ENCODE assay signal across 39 cellular contexts in genomic region chr17:61584266-61584665, GRCh38. TPM values are rescaled to one million over a fixed set of nuclear protein-coding genes. Genes with fewer than 3 reads are reported as not detected.
"Had no signal": no experiment of that assay in that cellular context is flagged by ENCODE, and none has a peak within 500 bp of the region (broad histone marks: within the 10 kb centered on the region; RNA-seq: fewer than 3 reads in every experiment).

No MANE protein-coding gene starts in this region.

- H3K36me3 ChIP-seq: adrenal gland, brain microvascular endothelial cell, breast epithelium had no signal

- H3K27ac ChIP-seq: adrenal gland, body of pancreas, brain microvascular endothelial cell, breast epithelium, VCaP had no signal

- H3K9me3 Mint-ChIP-seq: activated B cell treated with CpG ODN at 0.5 μM for 24 hours; activated CD4-positive, alpha-beta memory T cell treated with anti-CD3 and anti-CD28 coated beads for 36 hours; activated CD4-positive, alpha-beta T cell treated with anti-CD3 and anti-CD28 coated beads, Interleukin-2, amount 10 ng/mL, durations not matched to agents 24 days and 14 days; activated CD8-positive, alpha-beta T cell treated with anti-CD3 and anti-CD28 coated beads for 36 hours; activated naive CD4-positive, alpha-beta T cell treated with anti-CD3 and anti-CD28 coated beads for 36 hours; activated naive CD4-positive, alpha-beta T cell treated with anti-CD3 and anti-CD28 coated beads, Interleukin-2, amount 50 U/mL, for 72 hours; activated naive CD8-positive, alpha-beta T cell treated with anti-CD3 and anti-CD28 coated beads for 36 hours; activated T-cell treated with anti-CD3 and anti-CD28 coated beads, Interleukin-2, amount 50 U/mL, for 4 hours; activated T-cell treated with anti-CD3 and anti-CD28 coated beads, Interleukin-2, amount 50 U/mL, for 72 hours; activated T-helper 1 cell treated with anti-CD3 and anti-CD28 coated beads, Interleukin-12 subunit alpha, Interleukin-12 subunit beta, Interleukin-2, Interleukin-4 antibody, amounts not matched to agents 30 ng/mL and 10 ng/mL and 1 ng/mL, durations not matched to agents 14 hours and 24 hours and 36 hours; activated T-helper 17 cell treated with anti-CD3 and anti-CD28 coated beads, Interleukin-2, amount 50 U/mL, for 72 hours; T-helper 1 cell treated with Interleukin-12 subunit alpha and Interleukin-12 subunit beta and Interleukin-4 antibody, amounts not matched to agents 30 μg/mL and 1 μg/mL, for 36 hours; T-helper 2 cell treated with Interferon-gamma antibody and Interleukin-4, amounts not matched to agents 5 μg/mL and 100 μg/mL, for 36 hours had no signal

- DNase-seq: activated B cell treated with CpG ODN at 0.5 μM for 24 hours; activated CD4-positive, alpha-beta memory T cell treated with anti-CD3 and anti-CD28 coated beads for 36 hours; activated CD4-positive, alpha-beta T cell treated with anti-CD3 and anti-CD28 coated beads for 4 hours; activated CD4-positive, alpha-beta T cell treated with anti-CD3 and anti-CD28 coated beads, Interleukin-2, amount 10 ng/mL, durations not matched to agents 24 days and 14 days; activated CD4-positive, alpha-beta T cell treated with anti-CD3 and anti-CD28 coated beads, Interleukin-2, amount 50 U/mL, for 1 hour; activated CD4-positive, alpha-beta T cell treated with anti-CD3 and anti-CD28 coated beads, Interleukin-2, amount 50 U/mL, for 4 hours; activated CD4-positive, CD25-positive, alpha-beta regulatory T cell treated with anti-CD3 and anti-CD28 coated beads, Interleukin-2, amount 50 U/mL, for 72 hours; activated CD8-positive, alpha-beta memory T cell treated with anti-CD3 and anti-CD28 coated beads, Interleukin-2, amount 50 U/mL, for 4 hours; activated CD8-positive, alpha-beta T cell treated with anti-CD3 and anti-CD28 coated beads for 36 hours; activated effector memory CD4-positive, alpha-beta T cell treated with anti-CD3 and anti-CD28 coated beads, Interleukin-2, amount 50 U/mL, for 16 hours; activated gamma-delta T cell treated with Interleukin-2 at 50 U/mL for 16 hours; activated naive CD4-positive, alpha-beta T cell; activated naive CD4-positive, alpha-beta T cell treated with anti-CD3 and anti-CD28 coated beads for 36 hours; activated naive CD4-positive, alpha-beta T cell treated with anti-CD3 and anti-CD28 coated beads, Interleukin-2, amount 50 U/mL, for 16 hours; activated naive CD8-positive, alpha-beta T cell treated with anti-CD3 and anti-CD28 coated beads for 36 hours; activated T-cell treated with anti-CD3 and anti-CD28 coated beads for 4 hours; activated T-cell treated with anti-CD3 and anti-CD28 coated beads, Interleukin-2, amount 50 U/mL, for 1 hour; activated T-cell treated with anti-CD3 and anti-CD28 coated beads, Interleukin-2, amount 50 U/mL, for 4 hours; activated T-cell treated with anti-CD3 and anti-CD28 coated beads, Interleukin-2, amount 50 U/mL, for 72 hours; adrenal gland; amniotic stem cell; aorta; body of pancreas; brain microvascular endothelial cell; central memory CD4-positive, alpha-beta T cell; T-helper 1 cell; T-helper 2 cell; T-helper 9 cell had no signal

- H3K9me3 ChIP-seq: adrenal gland, body of pancreas, breast epithelium had no signal

- H3K4me1 ChIP-seq: adrenal gland, breast epithelium had no signal

- H3K27ac Mint-ChIP-seq: activated B cell treated with CpG ODN at 0.5 μM for 24 hours; activated CD4-positive, alpha-beta memory T cell treated with anti-CD3 and anti-CD28 coated beads for 36 hours; activated CD4-positive, alpha-beta T cell treated with anti-CD3 and anti-CD28 coated beads, Interleukin-2, amount 10 ng/mL, durations not matched to agents 24 days and 14 days; activated CD8-positive, alpha-beta T cell treated with anti-CD3 and anti-CD28 coated beads for 36 hours; activated naive CD4-positive, alpha-beta T cell treated with anti-CD3 and anti-CD28 coated beads for 36 hours; activated naive CD4-positive, alpha-beta T cell treated with anti-CD3 and anti-CD28 coated beads, Interleukin-2, amount 50 U/mL, for 72 hours; activated naive CD8-positive, alpha-beta T cell treated with anti-CD3 and anti-CD28 coated beads for 36 hours; activated T-cell treated with anti-CD3 and anti-CD28 coated beads, Interleukin-2, amount 50 U/mL, for 72 hours; activated T-helper 1 cell treated with anti-CD3 and anti-CD28 coated beads, Interleukin-12 subunit alpha, Interleukin-12 subunit beta, Interleukin-2, Interleukin-4 antibody, amounts not matched to agents 30 ng/mL and 10 ng/mL and 1 ng/mL, durations not matched to agents 14 hours and 24 hours and 36 hours; activated T-helper 17 cell treated with anti-CD3 and anti-CD28 coated beads, Interleukin-2, amount 50 U/mL, for 72 hours; T-helper 1 cell treated with Interleukin-12 subunit alpha and Interleukin-12 subunit beta and Interleukin-4 antibody, amounts not matched to agents 30 μg/mL and 1 μg/mL, for 36 hours; T-helper 2 cell treated with Interferon-gamma antibody and Interleukin-4, amounts not matched to agents 5 μg/mL and 100 μg/mL, for 36 hours had no signal

- H3K4me3 ChIP-seq: adrenal gland, body of pancreas, breast epithelium had no signal

- H3K4me3 Mint-ChIP-seq: activated B cell treated with CpG ODN at 0.5 μM for 24 hours; activated CD4-positive, alpha-beta memory T cell treated with anti-CD3 and anti-CD28 coated beads for 36 hours; activated CD4-positive, alpha-beta T cell treated with anti-CD3 and anti-CD28 coated beads, Interleukin-2, amount 10 ng/mL, durations not matched to agents 24 days and 14 days; activated CD8-positive, alpha-beta T cell treated with anti-CD3 and anti-CD28 coated beads for 36 hours; activated naive CD4-positive, alpha-beta T cell treated with anti-CD3 and anti-CD28 coated beads for 36 hours; activated naive CD8-positive, alpha-beta T cell treated with anti-CD3 and anti-CD28 coated beads for 36 hours; activated T-cell treated with anti-CD3 and anti-CD28 coated beads, Interleukin-2, amount 50 U/mL, for 4 hours; activated T-cell treated with anti-CD3 and anti-CD28 coated beads, Interleukin-2, amount 50 U/mL, for 72 hours; activated T-helper 1 cell treated with anti-CD3 and anti-CD28 coated beads, Interleukin-12 subunit alpha, Interleukin-12 subunit beta, Interleukin-2, Interleukin-4 antibody, amounts not matched to agents 30 ng/mL and 10 ng/mL and 1 ng/mL, durations not matched to agents 14 hours and 24 hours and 36 hours; activated T-helper 17 cell treated with anti-CD3 and anti-CD28 coated beads, Interleukin-2, amount 50 U/mL, for 72 hours; T-helper 1 cell treated with Interleukin-12 subunit alpha and Interleukin-12 subunit beta and Interleukin-4 antibody, amounts not matched to agents 30 μg/mL and 1 μg/mL, for 36 hours; T-helper 2 cell treated with Interferon-gamma antibody and Interleukin-4, amounts not matched to agents 5 μg/mL and 100 μg/mL, for 36 hours had no signal

- ATAC-seq: activated CD8-positive, alpha-beta T cell treated with anti-CD3 and anti-CD28 coated beads for 36 hours; activated naive CD4-positive, alpha-beta T cell treated with anti-CD3 and anti-CD28 coated beads, Interleukin-2, amount 50 U/mL, for 72 hours; activated T-cell treated with anti-CD3 and anti-CD28 coated beads, Interleukin-2, amount 50 U/mL, for 4 hours; activated T-cell treated with anti-CD3 and anti-CD28 coated beads, Interleukin-2, amount 50 U/mL, for 72 hours; activated T-helper 17 cell treated with anti-CD3 and anti-CD28 coated beads, Interleukin-2, amount 50 U/mL, for 72 hours; body of pancreas had no signal

- H3K27me3 ChIP-seq: body of pancreas, brain microvascular endothelial cell, breast epithelium had no signal

- H3K4me1 Mint-ChIP-seq: activated CD4-positive, alpha-beta T cell treated with anti-CD3 and anti-CD28 coated beads, Interleukin-2, amount 10 ng/mL, durations not matched to agents 24 days and 14 days; activated naive CD8-positive, alpha-beta T cell treated with anti-CD3 and anti-CD28 coated beads for 36 hours; activated T-helper 17 cell treated with anti-CD3 and anti-CD28 coated beads, Interleukin-2, amount 50 U/mL, for 72 hours had no signal

RNA-seq across cellular contexts. Expression of gene NACA2, which starts 6.8 kb away (rescaled TPM):
- total RNA-seq: activated B cell treated with CpG ODN at 0.5 μM for 24 hours; activated CD4-positive, alpha-beta memory T cell treated with anti-CD3 and anti-CD28 coated beads for 36 hours; activated CD4-positive, alpha-beta T cell treated with anti-CD3 and anti-CD28 coated beads, Interleukin-2, amount 10 ng/mL, durations not matched to agents 24 days and 14 days; activated CD8-positive, alpha-beta memory T cell treated with anti-CD3 and anti-CD28 coated beads for 36 hours; activated CD8-positive, alpha-beta T cell treated with anti-CD3 and anti-CD28 coated beads for 36 hours; activated naive CD4-positive, alpha-beta T cell treated with anti-CD3 and anti-CD28 coated beads for 36 hours; activated naive CD4-positive, alpha-beta T cell treated with anti-CD3 and anti-CD28 coated beads, Interleukin-2, amount 50 U/mL, for 72 hours; activated naive CD8-positive, alpha-beta T cell treated with anti-CD3 and anti-CD28 coated beads for 36 hours; activated T-cell treated with anti-CD3 and anti-CD28 coated beads, Interleukin-2, amount 50 U/mL, for 4 hours; activated T-cell treated with anti-CD3 and anti-CD28 coated beads, Interleukin-2, amount 50 U/mL, for 72 hours; activated T-helper 17 cell treated with anti-CD3 and anti-CD28 coated beads, Interleukin-2, amount 50 U/mL, for 72 hours; adrenal gland; aorta; astrocyte; breast epithelium; cardiac septum; cerebellum had no signal
